7 cellular contexts compared by ENCODE assay signal in genomic region chr13:51585234-51585672, GRCh38. TPM values are rescaled to one million over a fixed set of nuclear protein-coding genes. Genes with fewer than 3 reads are reported as not detected.
A peak's percentile ranks its signal among the peaks of the same experiment; 100 is the strongest.
DNase-seq lines count a peak whose midpoint lies in the region; ATAC-seq, FAIRE-seq and TF ChIP-seq lines count a peak whose summit lies in the region.

No MANE protein-coding gene starts in this region.

- H3F3A ChIP-seq in OCI-LY1 (ENCODE audit: insufficient read depth, low read length): no peaks in the 10 kb centered on the region

- peak overlapping the region; percentile 74 for H3K4me2 ChIP-seq in OCI-LY1 (ENCODE audit: low read length)

- FAIRE-seq in GM19239 (lab: Jason Lieb, UNC): peak; percentile 57

- no peak for TF ChIP-seq CTCF in OCI-LY1 (IDR thresholded peaks at IDR 0.05; ENCODE audit: low read length)
- no peak for TF ChIP-seq CTCF in colonic mucosa (IDR thresholded peaks at IDR 0.05)

- H3K4me3 ChIP-seq in OCI-LY1 (ENCODE audit: low read depth, low read length, poor library complexity, severe bottlenecking): peak overlapping the region; percentile 82
- H3K4me3 ChIP-seq in colonic mucosa: peak overlapping the region; percentile 81
- H3K4me3 ChIP-seq in muscle layer of duodenum (ENCODE audit: low read depth in 1 of 2, low read length in 2 of 2): peak overlapping the region; percentile 74 to 99

- no peak for ATAC-seq in HG03196 (IDR thresholded peaks at IDR 0.05; ENCODE audit: unreplicated experiment)

- H2AFZ ChIP-seq in OCI-LY1 (ENCODE audit: low read length): no peak overlapping the region

- intact Hi-C loops in colonic mucosa (cut with DNase I): no loop called here

- no peak overlapping the region for H3K27ac ChIP-seq in OCI-LY1 (ENCODE audit: low read depth, low read length, poor library complexity, severe bottlenecking)
- peak overlapping the region; percentile 80 for H3K27ac ChIP-seq in colonic mucosa
- peak overlapping the region; percentile 60 for H3K27ac ChIP-seq in muscle layer of duodenum (ENCODE audit: low read length)

- H3K9ac ChIP-seq in OCI-LY1 (ENCODE audit: low read length) (peak overlapping the region; percentile 71), colonic mucosa (ENCODE audit: low read depth in 2 of 2, low read length in 2 of 2) (peak overlapping the region; percentile 78)

- H3K9me3 ChIP-seq in OCI-LY1 (ENCODE audit: low read length): no peaks in the 10 kb centered on the region
- H3K9me3 ChIP-seq in colonic mucosa: no peaks in the 10 kb centered on the region
- no peaks in the 10 kb centered on the region for H3K9me3 ChIP-seq in muscle layer of duodenum (ENCODE audit: control insufficient read depth in 1 of 2, low read length in 2 of 2)

- no peaks in the 10 kb centered on the region for H3K9me2 ChIP-seq in OCI-LY1 (ENCODE audit: low read depth, low read length)

- H4K20me1 ChIP-seq in OCI-LY1 (ENCODE audit: insufficient read depth, low read length): no peaks in the 10 kb centered on the region

- no peak for DNase-seq in GM19239 (ENCODE audit: insufficient read length, low spot score)
- DNase-seq in colonic mucosa: no peak
- DNase-seq in stimulated activated CD4-positive, alpha-beta T cell treated with anti-CD3 and anti-CD28 coated beads, Interleukin-4, amount 100 ng/mL, for 4 hours: no peak
- no peak for DNase-seq in activated CD8-positive, alpha-beta memory T cell treated with anti-CD3 and anti-CD28 coated beads, Interleukin-2, amount 50 U/mL, for 48 hours

- H3K27me3 ChIP-seq in OCI-LY1 (ENCODE audit: insufficient read depth, low read length): no peaks in the 10 kb centered on the region; the same call in 1 of the 2 replicates
- H3K27me3 ChIP-seq in colonic mucosa: no peaks in the 10 kb centered on the region
- H3K27me3 ChIP-seq in muscle layer of duodenum (ENCODE audit: low read depth, low read length): no peaks in the 10 kb centered on the region

- H3K4me1 ChIP-seq in OCI-LY1 (ENCODE audit: insufficient read depth, low read length, severe bottlenecking) (peaks cover 17% of the 10 kb centered on the region), colonic mucosa (no peaks in the 10 kb centered on the region), muscle layer of duodenum (ENCODE audit: control insufficient read depth in 1 of 2, insufficient read depth in 2 of 2, low read length in 2 of 2) (peaks cover 4 to 19% of the 10 kb centered on the region in 2 donors)

- H3K36me3 ChIP-seq in OCI-LY1 (ENCODE audit: insufficient read depth, low read length) (no peaks in the 10 kb centered on the region; the same call in 1 of the 2 replicates), colonic mucosa (no peaks in the 10 kb centered on the region), muscle layer of duodenum (ENCODE audit: control insufficient read depth in 1 of 2, insufficient read depth in 2 of 2, low read length in 2 of 2) (peaks cover 0 to 4% of the 10 kb centered on the region in 2 donors)

- H3K79me2 ChIP-seq in OCI-LY1 (ENCODE audit: insufficient read depth, low read length): no peaks in the 10 kb centered on the region

RNA-seq across cellular contexts. Expression of gene WDFY2, which starts 1.0 kb away (rescaled TPM):
- total RNA-seq in colonic mucosa: 1 to 10 TPM; 2.7 to 3.3 TPM
